Comparison of ENCODE assay signal across 1 cellular context in genomic region chr11:120709808-120710207, GRCh38.
A peak's percentile ranks its signal among the peaks of the same experiment; 100 is the strongest.
TF ChIP-seq lines count a peak whose summit lies in the region.

No MANE protein-coding gene starts in this region.

TF ChIP-seq in GM12878, 131 proteins besides CTCF, POLR2A, EP300 and RAD21 (continues in another document):
- TF ChIP-seq SKIL (IDR thresholded peaks at IDR 0.05; ENCODE audit: low read depth, poor library complexity, severe bottlenecking) = peak; percentile 67
- TF ChIP-seq EGR1 (IDR thresholded peaks at IDR 0.05; ENCODE audit: borderline replicate concordance in 1 of 2, low read depth in 2 of 2, low read length in 2 of 2) = no peak
- no peak for TF ChIP-seq ASH2L (IDR thresholded peaks at IDR 0.05; ENCODE audit: borderline replicate concordance, low read depth)
- no peak for TF ChIP-seq RB1 (IDR thresholded peaks at IDR 0.05; ENCODE audit: borderline replicate concordance)
- TF ChIP-seq SRF (IDR thresholded peaks at IDR 0.05; ENCODE audit: low read depth in 2 of 2, low read length in 2 of 2) = no peak
- TF ChIP-seq MYB (IDR thresholded peaks at IDR 0.05; ENCODE audit: borderline replicate concordance, low read depth, low read length) = no peak
- no peak for TF ChIP-seq ZNF24 (IDR thresholded peaks at IDR 0.05)
- TF ChIP-seq HCFC1 (IDR thresholded peaks at IDR 0.05; ENCODE audit: low read length) = no peak
- peak; percentile 84 for TF ChIP-seq PAX5 (IDR thresholded peaks at IDR 0.05; ENCODE audit: borderline replicate concordance, low read depth, low read length)
- TF ChIP-seq TCF3 (IDR thresholded peaks at IDR 0.05; ENCODE audit: borderline replicate concordance, insufficient read depth, low read depth, low read length) = peak; percentile 84
- no peak for TF ChIP-seq RBBP5 (conservative IDR thresholded peaks at IDR 0.05)
- TF ChIP-seq ATF7 (IDR thresholded peaks at IDR 0.05; ENCODE audit: low read depth) = no peak
- no peak for TF ChIP-seq TAF1 (IDR thresholded peaks at IDR 0.05; ENCODE audit: borderline replicate concordance, low read depth, low read length)
- TF ChIP-seq IRF3 (IDR thresholded peaks at IDR 0.05) = no peak
- TF ChIP-seq ETV6 (conservative IDR thresholded peaks at IDR 0.05 in 1 of 2, IDR thresholded peaks at IDR 0.05 in 1 of 2; ENCODE audit: borderline replicate concordance in 1 of 2, low read depth in 1 of 2) = peak in 1 of 2 experiments; percentile 73; a peak in 2 of 4 replicates
- no peak for TF ChIP-seq POLR2AphosphoS2 (IDR thresholded peaks at IDR 0.05; ENCODE audit: low read depth, low read length)
- TF ChIP-seq SMAD5 (IDR thresholded peaks at IDR 0.05; ENCODE audit: low read depth) = no peak
- TF ChIP-seq PBX3 (IDR thresholded peaks at IDR 0.05; ENCODE audit: insufficient replicate concordance, low read depth, low read length) = peak; percentile 55
- no peak for TF ChIP-seq TARDBP (IDR thresholded peaks at IDR 0.05; ENCODE audit: borderline replicate concordance)
- no peak for TF ChIP-seq MYC (IDR thresholded peaks at IDR 0.05; ENCODE audit: insufficient read depth, insufficient read length, insufficient replicate concordance, low read length, severe bottlenecking)
- no peak for TF ChIP-seq BRCA1 (IDR thresholded peaks at IDR 0.05; ENCODE audit: low read depth, low read length)
- no peak for TF ChIP-seq ZNF274 (IDR thresholded peaks at IDR 0.05; ENCODE audit: insufficient read depth, insufficient read length)
- TF ChIP-seq CHD2 (IDR thresholded peaks at IDR 0.05; ENCODE audit: borderline replicate concordance, low read depth, low read length) = peak; percentile 31; the same call in 1 of the 2 replicates
- no peak for TF ChIP-seq POLR2AphosphoS5 (IDR thresholded peaks at IDR 0.05; ENCODE audit: low read length)
- TF ChIP-seq NRF1 (conservative IDR thresholded peaks at IDR 0.05; ENCODE audit: low read depth, low read length) = no peak
- TF ChIP-seq PAX8 (IDR thresholded peaks at IDR 0.05) = no peak
- TF ChIP-seq CBFB (IDR thresholded peaks at IDR 0.05; ENCODE audit: low read depth) = no peak
- TF ChIP-seq GABPA (IDR thresholded peaks at IDR 0.05; ENCODE audit: low read depth) = 0 out of 2 replicates have a peak, but pooled peaks have one; percentile 33
- peak; percentile 72; the same call in 1 of the 2 replicates for TF ChIP-seq JUND (IDR thresholded peaks at IDR 0.05; ENCODE audit: low read depth, low read length)
- peak; percentile 57; the same call in 1 of the 2 replicates for TF ChIP-seq TCF12 (IDR thresholded peaks at IDR 0.05; ENCODE audit: low read depth, low read length)
- no peak for TF ChIP-seq NBN (IDR thresholded peaks at IDR 0.05)
- TF ChIP-seq ZNF207 (IDR thresholded peaks at IDR 0.05; ENCODE audit: borderline replicate concordance) = no peak
- no peak for TF ChIP-seq FOXK2 (IDR thresholded peaks at IDR 0.05)
- no peak for TF ChIP-seq ZBTB40 (IDR thresholded peaks at IDR 0.05; ENCODE audit: borderline replicate concordance)
- TF ChIP-seq CREM (IDR thresholded peaks at IDR 0.05; ENCODE audit: low read depth) = peak; percentile 84
- no peak for TF ChIP-seq SMAD1 (IDR thresholded peaks at IDR 0.05; ENCODE audit: low read depth, partially characterized antibody)
- TF ChIP-seq MXI1 (IDR thresholded peaks at IDR 0.05; ENCODE audit: low read depth, low read length) = no peak
- TF ChIP-seq ZNF384 (IDR thresholded peaks at IDR 0.05; ENCODE audit: borderline replicate concordance, low read depth, low read length) = no peak
- no peak for TF ChIP-seq SUPT20H (IDR thresholded peaks at IDR 0.05; ENCODE audit: borderline replicate concordance, control insufficient read depth, low read depth, low read length)
- peak; percentile 15 to 37; a peak in 1 of 4 replicates for TF ChIP-seq BHLHE40 (IDR thresholded peaks at IDR 0.05; ENCODE audit: borderline replicate concordance in 1 of 2, low read depth in 2 of 2, low read length in 1 of 2)
- no peak for TF ChIP-seq HSF1 (IDR thresholded peaks at IDR 0.05; ENCODE audit: low read depth, low read length)
- peak; percentile 79 for TF ChIP-seq ATF2 (IDR thresholded peaks at IDR 0.05; ENCODE audit: low read length)
- peak; percentile 39; the same call in 1 of the 2 replicates for TF ChIP-seq RELB (IDR thresholded peaks at IDR 0.05; ENCODE audit: low read depth)
- peak; percentile 75 for TF ChIP-seq RUNX3 (IDR thresholded peaks at IDR 0.05; ENCODE audit: low read length)
- TF ChIP-seq NKRF (conservative IDR thresholded peaks at IDR 0.05) = no peak
- no peak for TF ChIP-seq POU2F2 (IDR thresholded peaks at IDR 0.05; ENCODE audit: borderline replicate concordance, low read depth, low read length)
- TF ChIP-seq FOXM1 (IDR thresholded peaks at IDR 0.05; ENCODE audit: low read depth, low read length) = peak; percentile 61; the same call in 1 of the 2 replicates
- TF ChIP-seq NFIC (IDR thresholded peaks at IDR 0.05; ENCODE audit: low read depth, low read length) = peak; percentile 80
